ENCODE assay signal across 19 cellular contexts in genomic region chr20:43999848-44000247, GRCh38.
"Had no signal": no experiment of that assay in that cellular context is flagged by ENCODE, and none has a peak within 500 bp of the region (broad histone marks: within the 10 kb centered on the region; RNA-seq: fewer than 3 reads in every experiment).

No MANE protein-coding gene starts in this region.

- H3K27ac ChIP-seq: SJSA1, SK-N-MC had no signal

- H3K4me3 ChIP-seq: SJSA1, SK-N-MC had no signal

- H3K4me1 ChIP-seq: SJSA1 had no signal

- H3K9me3 ChIP-seq: SJSA1 had no signal

- FAIRE-seq: RCC 7860 had no signal

- H3K27me3 ChIP-seq: SJSA1 had no signal

- DNase-seq: KG1, NCI-H1092, NCI-H1105 treated with DMSO at 0.1 percent for 48 hours, NCI-H1417 treated with DMSO at 0.1 percent for 48 hours, NCI-H146, NCI-H1694 treated with DMSO at 0.1 percent for 48 hours, NCI-H1930, NCI-H2081, NCI-H2107, NCI-H2227 treated with DMSO at 0.1 percent for 48 hours, NCI-H524, NCI-H526 treated with DMSO at 0.1 percent for 48 hours, NCI-H748 treated with DMSO at 0.1 percent for 48 hours, Right ventricle myocardium superior, RPMI8226, SIG-M5 had no signal
